11 cellular contexts compared by ENCODE assay signal in the genomic region with DNA sequence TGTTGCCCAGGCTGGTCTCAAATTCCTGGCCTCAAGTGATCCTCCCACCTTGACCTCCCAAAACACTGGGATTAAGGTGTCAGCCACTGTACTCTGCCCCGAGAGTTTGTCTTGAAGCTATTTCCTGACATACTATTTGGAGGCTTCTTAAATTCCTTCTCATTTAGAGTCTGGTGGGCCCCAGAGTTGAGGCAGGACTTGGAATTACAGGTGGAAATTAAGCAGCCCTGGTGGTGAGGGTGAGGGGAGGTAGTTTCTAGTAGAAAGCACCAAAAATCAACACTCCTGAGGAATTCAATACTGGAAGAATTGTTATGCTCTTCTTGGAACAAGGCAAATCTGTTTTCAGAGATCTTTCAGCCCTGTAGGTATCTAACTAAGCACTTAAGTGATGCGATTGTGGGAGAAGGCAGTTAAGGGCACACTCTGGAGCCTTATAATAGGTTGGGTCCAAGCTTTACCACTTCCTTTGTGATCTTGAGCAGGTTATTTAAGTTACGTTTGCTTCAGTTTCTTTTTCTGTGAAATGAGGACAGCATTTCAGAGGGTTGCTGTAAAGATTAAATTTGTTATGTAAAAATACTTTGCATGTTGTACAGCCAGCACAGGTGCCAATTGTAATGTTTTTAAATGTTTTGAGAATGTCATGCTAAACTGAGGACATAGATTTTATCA.
DNase-seq lines count a peak whose midpoint lies in the region; ATAC-seq and TF ChIP-seq lines count a peak whose summit lies in the region.
"Had no signal": no experiment of that assay in that cellular context is flagged by ENCODE, and none has a peak within 500 bp of the region (broad histone marks: within the 10 kb centered on the region; RNA-seq: fewer than 3 reads in every experiment).

No MANE protein-coding gene starts in this region.

- no peaks in the 10 kb centered on the region for H3K27me3 Mint-ChIP-seq in endodermal cell (ENCODE audit: insufficient read depth)

- H3K4me1 ChIP-seq in endodermal cell (ENCODE audit: control insufficient read depth, insufficient read depth, low read length) (peaks cover 20% of the 10 kb centered on the region), lower lobe of right lung (no peaks in the 10 kb centered on the region)

- H3K36me3 Mint-ChIP-seq in endodermal cell (ENCODE audit: low read depth) = no peaks in the 10 kb centered on the region

- DNase-seq in endodermal cell (no peak), EL (no peak), NCI-H2081 (lab: John Stamatoyannopoulos, UW) (no peak), lower lobe of right lung (no peak), NCI-H1417 treated with DMSO at 0.1 percent for 48 hours (lab: John Stamatoyannopoulos, UW) (no peak)
- DNase-seq: NCI-H2171 treated with DMSO at 0.1 percent for 48 hours, ovary had no signal

- intact Hi-C loops in lower lobe of right lung (cut with DNase I) = no loop called here

- no peak overlapping the region for H3K27ac Mint-ChIP-seq in endodermal cell
- H3K27ac Mint-ChIP-seq: dendritic cell treated with granulocyte-macrophage colony-stimulating factor and Interleukin-4, amounts not matched to agents 40 ng/mL and 50 ng/mL, for 4 days had no signal

- H3K27ac ChIP-seq in endodermal cell (ENCODE audit: low read depth, low read length) (no peak overlapping the region), lower lobe of right lung (no peak overlapping the region)
- H3K27ac ChIP-seq: ovary had no signal

- ATAC-seq in GM18868 (IDR thresholded peaks at IDR 0.05; ENCODE audit: unreplicated experiment) = peak; percentile 83
- peak; percentile 96 for ATAC-seq in GM21528 (IDR thresholded peaks at IDR 0.05; ENCODE audit: low FRiP score, unreplicated experiment)
- ATAC-seq in HG03103 (IDR thresholded peaks at IDR 0.05; ENCODE audit: low read depth, unreplicated experiment) = peak; percentile 84
- no peak for ATAC-seq in lower lobe of right lung

- TF ChIP-seq CTCF in endodermal cell (conservative IDR thresholded peaks at IDR 0.05) (peak; percentile 53), lower lobe of right lung (IDR thresholded peaks at IDR 0.05) (no peak)

- H3K9me3 ChIP-seq in endodermal cell (ENCODE audit: control insufficient read depth, low read length) (no peaks in the 10 kb centered on the region), lower lobe of right lung (no peaks in the 10 kb centered on the region)
- H3K9me3 ChIP-seq: ovary had no signal

- H3K4me3 ChIP-seq in endodermal cell (ENCODE audit: low read length) = no peak overlapping the region
- no peak overlapping the region for H3K4me3 ChIP-seq in lower lobe of right lung
- H3K4me3 ChIP-seq: ovary had no signal

- no peaks in the 10 kb centered on the region for H3K27me3 ChIP-seq in endodermal cell (ENCODE audit: control insufficient read depth, insufficient read depth, low read length, poor library complexity, severe bottlenecking)
- H3K27me3 ChIP-seq in lower lobe of right lung (ENCODE audit: low read depth) = no peaks in the 10 kb centered on the region
- H3K27me3 ChIP-seq: ovary had no signal

- H3K9ac ChIP-seq in endodermal cell (ENCODE audit: extremely low read depth, low read length, poor library complexity, severe bottlenecking) = no peak overlapping the region

- H3K36me3 ChIP-seq in endodermal cell (ENCODE audit: control insufficient read depth, insufficient read depth, low read length) = no peaks in the 10 kb centered on the region
- H3K36me3 ChIP-seq in lower lobe of right lung = no peaks in the 10 kb centered on the region
- H3K36me3 ChIP-seq: ovary had no signal

- peaks cover 61% of the 10 kb centered on the region for H3K4me1 Mint-ChIP-seq in endodermal cell

- 83 to 90% methylated on average over 3 of the region's 3 CpGs for WGBS in endodermal cell (ENCODE audit: insufficient coverage in 1 of 2, insufficient read length in 1 of 2), 2 experiments

- no peaks in the 10 kb centered on the region for H3K9me3 Mint-ChIP-seq in endodermal cell
- H3K9me3 Mint-ChIP-seq: dendritic cell treated with granulocyte-macrophage colony-stimulating factor and Interleukin-4, amounts not matched to agents 40 ng/mL and 50 ng/mL, for 4 days had no signal

- no peak overlapping the region for H3K4me3 Mint-ChIP-seq in endodermal cell
- H3K4me3 Mint-ChIP-seq: dendritic cell treated with granulocyte-macrophage colony-stimulating factor and Interleukin-4, amounts not matched to agents 40 ng/mL and 50 ng/mL, for 4 days had no signal

Comparison
In these comparisons a context has a peak if more than half of its experiments do, and no peak if none do; other contexts are left out.
1. ATAC-seq: peak in GM18868 (single experiment), GM21528 (single experiment) and HG03103 (single experiment); none in lower lobe of right lung (0 of 2).